Comparison of ENCODE assay signal across 10 cellular contexts in the genomic region with DNA sequence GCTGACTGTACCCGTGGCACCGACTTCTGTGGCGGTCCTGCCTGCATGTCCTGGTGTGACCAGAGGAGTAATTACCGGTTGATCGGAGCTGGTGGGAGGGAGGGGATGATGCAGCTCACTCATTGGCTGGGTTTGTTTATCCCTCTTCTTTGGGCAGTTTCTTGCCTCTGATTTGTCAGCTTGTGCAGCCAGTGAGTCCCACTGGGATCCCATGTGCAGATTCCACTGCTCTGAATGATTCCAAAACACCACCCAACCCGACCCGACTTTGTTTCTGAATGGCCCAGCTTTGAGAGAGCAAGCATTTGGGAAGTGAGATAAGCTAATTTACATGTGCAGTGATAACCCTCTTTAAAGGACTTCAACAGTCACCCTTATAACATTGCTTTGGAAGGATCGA.
"Had no signal": no experiment of that assay in that cellular context is flagged by ENCODE, and none has a peak within 500 bp of the region (broad histone marks: within the 10 kb centered on the region; RNA-seq: fewer than 3 reads in every experiment).

No MANE protein-coding gene starts in this region.

- DNase-seq: activated CD4-positive, alpha-beta T cell treated with anti-CD3 and anti-CD28 coated beads, Interleukin-2, amount 50 U/mL, for 1 hour; amygdala; left ventricle myocardium superior; right cardiac atrium; T-helper 1 cell had no signal

- H3K27me3 ChIP-seq: tibial nerve had no signal

- H3K4me3 ChIP-seq: SK-N-MC, tibial nerve had no signal

- H3K9me3 ChIP-seq: tibial nerve had no signal

- H3K27ac ChIP-seq: SK-N-MC had no signal

- ATAC-seq: activated naive CD4-positive, alpha-beta T cell treated with anti-CD3 and anti-CD28 coated beads, Interleukin-2, amount 50 U/mL, for 72 hours; esophagus mucosa; left ventricle myocardium superior; stimulated activated effector memory CD8-positive, alpha-beta T cell treated with anti-CD3 and anti-CD28 coated beads, Interleukin-12 subunit alpha, Interleukin-12 subunit beta, amount 100 ng/mL, for 72 hours had no signal
